Comparison of ENCODE assay signal across 8 cellular contexts in genomic region chr4:48905363-48906015, GRCh38.
DNase-seq lines count a peak whose midpoint lies in the region; TF ChIP-seq lines count a peak whose summit lies in the region.

No MANE protein-coding gene starts in this region.

- H3K4me3 ChIP-seq in GM06990 (replicated peaks; ENCODE audit: low read depth, low read length) (peak overlapping the region; percentile 76), OCI-LY1 (ENCODE audit: low read depth, low read length, poor library complexity, severe bottlenecking) (peak overlapping the region; percentile 92), parathyroid adenoma (ENCODE audit: low read depth, low read length) (peak overlapping the region; percentile 76)

- H3K79me2 ChIP-seq in OCI-LY1 (ENCODE audit: insufficient read depth, low read length) (peaks cover 4% of the 10 kb centered on the region; the same call in 1 of the 2 replicates), parathyroid adenoma (no peaks in the 10 kb centered on the region)

- H4K20me1 ChIP-seq in OCI-LY1 (ENCODE audit: insufficient read depth, low read length): no peaks in the 10 kb centered on the region

- H3K9ac ChIP-seq in OCI-LY1 (ENCODE audit: low read length) (peak overlapping the region; percentile 86), parathyroid adenoma (no peak overlapping the region)

- DNase-seq in GM06990 (ENCODE audit: extremely low read depth, insufficient read length) (peak; percentile 3), epithelial cell of prostate (ENCODE audit: low read depth, low spot score) (no peak), putamen (ENCODE audit: low spot score) (no peak), amniotic stem cell (lab: John Stamatoyannopoulos, UW) (no peak), NCI-H2029 treated with DMSO at 0.1 percent for 48 hours (lab: John Stamatoyannopoulos, UW) (no peak)
- no peak for DNase-seq in stimulated activated CD4-positive, alpha-beta T cell treated with anti-CD3 and anti-CD28 coated beads, Interleukin-12 subunit alpha, Interleukin-12 subunit beta, amount 100 ng/mL, for 4 hours

- H3K36me3 ChIP-seq in GM06990 (ENCODE audit: control insufficient read depth, insufficient read depth, low read length) (peaks cover 7% of the 10 kb centered on the region), OCI-LY1 (ENCODE audit: insufficient read depth, low read length) (peaks cover 35% of the 10 kb centered on the region), parathyroid adenoma (ENCODE audit: control insufficient read depth, insufficient read depth, low read length) (no peaks in the 10 kb centered on the region)

- H2AFZ ChIP-seq in OCI-LY1 (ENCODE audit: low read length) (no peak overlapping the region), parathyroid adenoma (no peak overlapping the region)

- H3K27ac ChIP-seq in OCI-LY1 (ENCODE audit: low read depth, low read length, poor library complexity, severe bottlenecking) (peak overlapping the region; percentile 14), epithelial cell of prostate (peak overlapping the region; percentile 93), parathyroid adenoma (no peak overlapping the region)

- no peaks in the 10 kb centered on the region for H3K9me2 ChIP-seq in OCI-LY1 (ENCODE audit: low read depth, low read length)

- H3K4me1 ChIP-seq in OCI-LY1 (ENCODE audit: insufficient read depth, low read length, severe bottlenecking) (peaks cover 19% of the 10 kb centered on the region), parathyroid adenoma (no peaks in the 10 kb centered on the region)

- peak; percentile 20 for TF ChIP-seq CTCF in GM06990 (IDR thresholded peaks at IDR 0.05; ENCODE audit: insufficient read depth, low read length, poor library complexity, severe bottlenecking)
- TF ChIP-seq CTCF in OCI-LY1 (IDR thresholded peaks at IDR 0.05; ENCODE audit: low read length): no peak
- no peak for TF ChIP-seq CTCF in parathyroid adenoma (IDR thresholded peaks at IDR 0.05)

- H3K27me3 ChIP-seq in GM06990 (replicated peaks; ENCODE audit: control insufficient read depth, insufficient read depth, low read length) (no peaks in the 10 kb centered on the region), OCI-LY1 (ENCODE audit: insufficient read depth, low read length) (no peaks in the 10 kb centered on the region), parathyroid adenoma (ENCODE audit: control insufficient read depth, insufficient read depth, low read length) (no peaks in the 10 kb centered on the region)

- no peaks in the 10 kb centered on the region for H3F3A ChIP-seq in OCI-LY1 (ENCODE audit: insufficient read depth, low read length)

- H3K9me3 ChIP-seq in OCI-LY1 (ENCODE audit: low read length) (no peaks in the 10 kb centered on the region), parathyroid adenoma (ENCODE audit: control insufficient read depth, low read length) (no peaks in the 10 kb centered on the region)

- peak overlapping the region; percentile 92 for H3K4me2 ChIP-seq in OCI-LY1 (ENCODE audit: low read length)
- peak overlapping the region; percentile 76 for H3K4me2 ChIP-seq in parathyroid adenoma (ENCODE audit: low read length)
